8 cellular contexts compared by ENCODE assay signal in genomic region chr7:98285132-98286092, GRCh38. TPM values are rescaled to one million over a fixed set of nuclear protein-coding genes. Genes with fewer than 3 reads are reported as not detected.
DNase-seq lines count a peak whose midpoint lies in the region; ATAC-seq and TF ChIP-seq lines count a peak whose summit lies in the region.

No MANE protein-coding gene starts in this region.

- peak overlapping the region; percentile 52 for H2BK20ac ChIP-seq in IMR-90 (ENCODE audit: low read depth, low read length)

- H3K27ac Mint-ChIP-seq in endothelial cell (ENCODE audit: unreplicated experiment) = peak overlapping the region; percentile 84

- H2AFZ ChIP-seq in ACC112 (ENCODE audit: low read length, unreplicated experiment) = no peak overlapping the region
- peak overlapping the region; percentile 76 for H2AFZ ChIP-seq in IMR-90 (replicated peaks; ENCODE audit: low read length, poor library complexity)
- no peak overlapping the region for H2AFZ ChIP-seq in neuronal stem cell (ENCODE audit: low read length)

- H3K23ac ChIP-seq in IMR-90 (ENCODE audit: low read depth, low read length) = peak overlapping the region; percentile 70
- peak overlapping the region; percentile 67 for H3K23ac ChIP-seq in neuronal stem cell (ENCODE audit: low read depth, low read length, poor library complexity)

- H2AK5ac ChIP-seq in IMR-90 (ENCODE audit: low read depth, low read length) (peak overlapping the region; percentile 46), neuronal stem cell (ENCODE audit: low read depth, low read length) (no peak overlapping the region)

- H3K4me2 ChIP-seq in IMR-90 (ENCODE audit: low read depth, low read length) (peak overlapping the region; percentile 97), neuronal stem cell (ENCODE audit: insufficient read depth, low read length, poor library complexity, severe bottlenecking) (no peak overlapping the region)

- dilution Hi-C loops in IMR-90 (cut with HindIII; ENCODE audit: low sequenced_read_pairs, unreplicated experiment) = no loop called here

- H3K4me3 ChIP-seq in ACC112 (ENCODE audit: low read depth, low read length) (peak overlapping the region; percentile 87), IMR-90 (ENCODE audit: insufficient read depth, low read depth, low read length) (no peak overlapping the region), neuronal stem cell (ENCODE audit: low read length in 2 of 2) (no peak overlapping the region)

- intact Hi-C loops in IMR-90 (cut with micrococcal nuclease) (no loop called here), head of caudate nucleus (cut with DNase I) (loop anchor here (10.0 kb wide), 1 partner anchor 589 kb away; the partner anchor contains the start of genes TMEM130 and TRRAP)

- H3K27me3 Mint-ChIP-seq in endothelial cell (ENCODE audit: unreplicated experiment) = peaks cover 14% of the 10 kb centered on the region

- H3K4ac ChIP-seq in IMR-90 (ENCODE audit: low read depth, low read length) (peak overlapping the region; percentile 96), neuronal stem cell (ENCODE audit: low read length) (no peak overlapping the region)

- no peaks in the 10 kb centered on the region for H3K9me3 ChIP-seq in IMR-90 (ENCODE audit: control insufficient read depth, insufficient read depth, low read length)
- no peaks in the 10 kb centered on the region for H3K9me3 ChIP-seq in neuronal stem cell (replicated peaks in 1 of 2; ENCODE audit: control insufficient read depth in 2 of 2, insufficient read depth in 1 of 2, low read depth in 1 of 2, low read length in 2 of 2)

- H4K5ac ChIP-seq in IMR-90 (ENCODE audit: low read depth, low read length) = peak overlapping the region; percentile 15; the same call in 1 of the 2 replicates

- H3K27ac ChIP-seq in ACC112 (ENCODE audit: low read depth, low read length) (peak overlapping the region; percentile 78), IMR-90 (ENCODE audit: insufficient read depth, low read length) (peak overlapping the region; percentile 91), neuronal stem cell (replicated peaks; ENCODE audit: low read length) (no peak overlapping the region)

- H3K9ac ChIP-seq in IMR-90 (ENCODE audit: low read depth, low read length) = peak overlapping the region; percentile 54
- peak overlapping the region; percentile 24 for H3K9ac ChIP-seq in neuronal stem cell (ENCODE audit: low read depth, low read length, poor library complexity)

- H3K4me1 ChIP-seq in ACC112 (ENCODE audit: control insufficient read depth, insufficient read depth, low read length, unreplicated experiment) (peaks cover 51% of the 10 kb centered on the region), IMR-90 (ENCODE audit: control insufficient read depth, insufficient read depth, low read length) (peaks cover 41% of the 10 kb centered on the region), neuronal stem cell (ENCODE audit: control insufficient read depth in 2 of 2, insufficient read depth in 1 of 2, low read depth in 1 of 2, low read length in 2 of 2) (peaks cover 23 to 29% of the 10 kb centered on the region in 2 donors)

- TF ChIP-seq RAD21 in IMR-90 (IDR thresholded peaks at IDR 0.05; ENCODE audit: low read length) = no peak

- H3K18ac ChIP-seq in IMR-90 (ENCODE audit: low read depth, low read length) (peak overlapping the region; percentile 43; the same call in 1 of the 2 replicates), neuronal stem cell (ENCODE audit: low read length) (peak overlapping the region; percentile 71)

- DNase-seq in IMR-90 (no peak), endothelial cell (ENCODE audit: low spot score) (no peak), neuronal stem cell (ENCODE audit: low spot score) (no peak), head of caudate nucleus (no peak), cerebellum (ENCODE audit: low spot score) (no peak), COR-L47 (lab: John Stamatoyannopoulos, UW) (no peak)

- peaks cover 37% of the 10 kb centered on the region for H3K4me1 Mint-ChIP-seq in endothelial cell (ENCODE audit: unreplicated experiment)

- no peak overlapping the region for H2BK12ac ChIP-seq in neuronal stem cell (ENCODE audit: low read length)

- H3K36me3 ChIP-seq in ACC112 (ENCODE audit: insufficient read depth, low read length) (peaks cover 4% of the 10 kb centered on the region; the same call in 1 of the 2 replicates), IMR-90 (ENCODE audit: control insufficient read depth, insufficient read depth, low read length) (peaks cover 36% of the 10 kb centered on the region), neuronal stem cell (replicated peaks in 1 of 2; ENCODE audit: control insufficient read depth in 2 of 2, insufficient read depth in 2 of 2, low read length in 2 of 2) (peaks cover 3 to 59% of the 10 kb centered on the region in 2 donors)

- peak overlapping the region; percentile 97 for H4K91ac ChIP-seq in IMR-90 (ENCODE audit: insufficient read depth, low read depth, low read length)
- H4K91ac ChIP-seq in neuronal stem cell (ENCODE audit: low read depth, low read length, poor library complexity) = no peak overlapping the region

- H3K9me3 Mint-ChIP-seq in endothelial cell (ENCODE audit: unreplicated experiment) = no peaks in the 10 kb centered on the region

- peak overlapping the region; percentile 50 for H3K56ac ChIP-seq in IMR-90 (ENCODE audit: extremely low read depth, insufficient read depth, low read length)

- POLR2A ChIA-PET in IMR-90 (lab: Charles Lee; ENCODE audit: unreplicated experiment) = interaction anchor here (0.6 kb wide), 1 partner anchor 575 kb away, joined by 3 read pairs; no protein-coding TSS in a partner anchor

- in situ Hi-C loops in IMR-90 (cut with MboI; ENCODE audit: low sequenced_read_pairs) = no loop called here

- peak overlapping the region; percentile 94 to 95 for H4K8ac ChIP-seq in IMR-90 (ENCODE audit: low read depth in 2 of 2, low read length in 2 of 2)
- H4K8ac ChIP-seq in neuronal stem cell (ENCODE audit: low read depth, low read length) = no peak overlapping the region

- no peak for TF ChIP-seq CTCF in IMR-90 (conservative IDR thresholded peaks at IDR 0.05; ENCODE audit: low read depth, low read length)
- TF ChIP-seq CTCF in endothelial cell (IDR thresholded peaks at IDR 0.05; ENCODE audit: unreplicated experiment) = no peak

- CTCF ChIA-PET in IMR-90 (lab: Yijun Ruan, JAX) = no interaction called here

- no peaks in the 10 kb centered on the region for H3K27me3 ChIP-seq in ACC112 (ENCODE audit: insufficient read depth, low read length)
- no peaks in the 10 kb centered on the region for H3K27me3 ChIP-seq in IMR-90 (ENCODE audit: control insufficient read depth, insufficient read depth, low read length)
- no peaks in the 10 kb centered on the region for H3K27me3 ChIP-seq in neuronal stem cell (ENCODE audit: control insufficient read depth in 3 of 3, insufficient read depth in 3 of 3, low read depth in 1 of 3, low read length in 3 of 3)

- H2BK120ac ChIP-seq in IMR-90 (ENCODE audit: low read depth, low read length) (peak overlapping the region; percentile 91), neuronal stem cell (ENCODE audit: low read depth, low read length) (no peak overlapping the region)

- peaks cover 84% of the 10 kb centered on the region for H3K79me2 ChIP-seq in ACC112 (ENCODE audit: control insufficient read depth, insufficient read depth, low read length, unreplicated experiment)

- BruUV-seq in IMR-90 (replicated peaks; lab: Mats Ljungman, UMichigan) = no TSS peak

- H2AK9ac ChIP-seq in IMR-90 (replicated peaks; ENCODE audit: low read depth, low read length, poor library complexity) = peak overlapping the region; percentile 99

- H2BK15ac ChIP-seq in IMR-90 (ENCODE audit: low read depth, low read length) (peak overlapping the region; percentile 91; the same call in 2 of the 3 replicates), neuronal stem cell (ENCODE audit: low read length) (no peak overlapping the region)

- H3K14ac ChIP-seq in IMR-90 (replicated peaks; ENCODE audit: low read depth, low read length) = peak overlapping the region; percentile 89
- peak overlapping the region; percentile 82 for H3K14ac ChIP-seq in neuronal stem cell (ENCODE audit: low read length)

- H3K4me3 Mint-ChIP-seq in endothelial cell (ENCODE audit: unreplicated experiment) = peak overlapping the region; percentile 85

- ATAC-seq in IMR-90 (ENCODE audit: low read depth) (no peak), GM21717 (IDR thresholded peaks at IDR 0.05; ENCODE audit: unreplicated experiment) (no peak)

- no peak for TF ChIP-seq POLR2A in IMR-90 (IDR thresholded peaks at IDR 0.05; ENCODE audit: low read depth, low read length)

- H3K9me1 ChIP-seq in IMR-90 (ENCODE audit: insufficient read depth, low read length) = peaks cover 21% of the 10 kb centered on the region

- peaks cover 72% of the 10 kb centered on the region for H4K20me1 ChIP-seq in IMR-90 (ENCODE audit: insufficient read depth, low read length)

- H3K79me1 ChIP-seq in IMR-90 (ENCODE audit: low read depth in 1 of 2, low read length in 2 of 2) (peaks cover 15 to 73% of the 10 kb centered on the region in 2 experiments; a peak in 3 of 4 replicates), neuronal stem cell (ENCODE audit: low read depth, low read length) (peaks cover 37% of the 10 kb centered on the region)

- WGBS in IMR-90 (ENCODE audit: extremely low coverage in 2 of 2, insufficient read length in 1 of 2), 2 experiments = 83% methylated on average over 1 of the region's 21 CpGs; no CpG with 5 or more reads in 1 of the 2 experiments
- WGBS in neuronal stem cell (ENCODE audit: extremely low coverage in 2 of 2, insufficient read length in 2 of 2, insufficient replicate concordance in 1 of 2), 2 donors = no CpG with 5 or more reads among the region's 21 CpGs

- H2BK5ac ChIP-seq in IMR-90 (ENCODE audit: low read depth, low read length, poor library complexity, severe bottlenecking) = peak overlapping the region; percentile 94
- H2BK5ac ChIP-seq in neuronal stem cell (ENCODE audit: low read length) = no peak overlapping the region

- peaks cover 16% of the 10 kb centered on the region for H3K36me3 Mint-ChIP-seq in endothelial cell (ENCODE audit: low read depth, unreplicated experiment)

TF ChIP-seq in IMR-90, 13 proteins besides CTCF, POLR2A, EP300 and RAD21 (continues in another document):
- TF ChIP-seq CHD1 (IDR thresholded peaks at IDR 0.05; ENCODE audit: low read depth, low read length) (no peak), RCOR1 (IDR thresholded peaks at IDR 0.05; ENCODE audit: insufficient replicate concordance, low read length) (no peak)

RNA-seq across cellular contexts. Expression of gene BRI3, which starts 3.9 kb away (rescaled TPM):
- total RNA-seq in IMR-90 (2012; rRNA removed) (24.7 and 30.6 TPM in 2 replicates), endothelial cell (ENCODE audit: unreplicated experiment) (300 TPM), cerebellum (19.1 TPM)
- 68.3 and 91.3 TPM in 2 replicates for polyA plus RNA-seq in IMR-90 (2012; rRNA removed)
- polyA plus RNA-seq in IMR-90 (2012; cell fraction: cytosol; rRNA removed) = 81.9 and 90.8 TPM in 2 replicates
- polyA plus RNA-seq in IMR-90 (2012; cell fraction: nucleus; rRNA removed; ENCODE audit: low replicate concordance) = 23.2 and 48.0 TPM in 2 replicates
- 197 TPM for polyA plus RNA-seq in neuronal stem cell (2013, experiment 1 of 2)
- polyA plus RNA-seq in neuronal stem cell (2013, experiment 2 of 2) = 198 TPM

RNA-seq across cellular contexts. Expression of gene TECPR1, which starts 33.4 kb away (rescaled TPM):
- total RNA-seq in IMR-90 (2012; rRNA removed) (6.9 and 14.7 TPM in 2 replicates), endothelial cell (ENCODE audit: unreplicated experiment) (129 TPM), cerebellum (22.8 TPM)
- 10.6 and 11.5 TPM in 2 replicates for polyA plus RNA-seq in IMR-90 (2012; rRNA removed)
- polyA plus RNA-seq in IMR-90 (2012; cell fraction: cytosol; rRNA removed) = 6.5 and 9.9 TPM in 2 replicates
- 18.6 and 48.0 TPM in 2 replicates for polyA plus RNA-seq in IMR-90 (2012; cell fraction: nucleus; rRNA removed; ENCODE audit: low replicate concordance)
- polyA plus RNA-seq in neuronal stem cell (2013, experiment 1 of 2) = 7.3 TPM
- 7.5 TPM for polyA plus RNA-seq in neuronal stem cell (2013, experiment 2 of 2)
